Comparison of ENCODE assay signal across 25 cellular contexts in genomic region chr20:43723194-43723593, GRCh38. TPM values are rescaled to one million over a fixed set of nuclear protein-coding genes. Genes with fewer than 3 reads are reported as not detected.
"Had no signal": no experiment of that assay in that cellular context is flagged by ENCODE, and none has a peak within 500 bp of the region (broad histone marks: within the 10 kb centered on the region; RNA-seq: fewer than 3 reads in every experiment).

No MANE protein-coding gene starts in this region.

- ATAC-seq: activated naive CD8-positive, alpha-beta T cell treated with anti-CD3 and anti-CD28 coated beads, Interleukin-2, amount 50 U/mL, for 24 hours; natural killer cell; stimulated activated naive CD8-positive, alpha-beta T cell treated with anti-CD3 and anti-CD28 coated beads, Interleukin-15, Interleukin-2, amounts not matched to agents 100 U/mL and 50 U/mL, for 24 hours; upper lobe of right lung; WTC11 had no signal

- H3K36me3 ChIP-seq: esophagus squamous epithelium, left ventricle myocardium inferior, thyroid gland, upper lobe of right lung had no signal

- H3K4me1 ChIP-seq: left ventricle myocardium inferior, thyroid gland, upper lobe of right lung had no signal

- H3K4me3 Mint-ChIP-seq: activated naive CD8-positive, alpha-beta T cell treated with anti-CD3 and anti-CD28 coated beads, Interleukin-2, amount 50 U/mL, for 24 hours; activated T-cell treated with anti-CD3 and anti-CD28 coated beads, Interleukin-2, amount 50 U/mL, for 4 hours; endodermal cell; natural killer cell; WTC11 had no signal

- H3K9me3 Mint-ChIP-seq: activated T-cell treated with anti-CD3 and anti-CD28 coated beads, Interleukin-2, amount 50 U/mL, for 4 hours; natural killer cell had no signal

- H3K4me3 ChIP-seq: coronary artery, esophagus squamous epithelium, hepatocyte, left ventricle myocardium inferior, thyroid gland, upper lobe of right lung had no signal

- H3K27me3 Mint-ChIP-seq: activated naive CD8-positive, alpha-beta T cell treated with anti-CD3 and anti-CD28 coated beads, Interleukin-2, amount 50 U/mL, for 24 hours had no signal

- H3K27ac Mint-ChIP-seq: activated naive CD8-positive, alpha-beta T cell treated with anti-CD3 and anti-CD28 coated beads, Interleukin-2, amount 50 U/mL, for 24 hours; activated T-helper 2 cell treated with anti-CD3 and anti-CD28 coated beads, Interferon-gamma antibody, Interleukin-2, Interleukin-4, amounts not matched to agents 10 μg/mL and 5 μg/mL and 100 μg/mL, durations not matched to agents 14 hours and 24 hours and 36 hours; endodermal cell; natural killer cell; progenitor cell of endocrine pancreas; WTC11 had no signal

- H3K36me3 Mint-ChIP-seq: natural killer cell had no signal

- H3K27me3 ChIP-seq: esophagus squamous epithelium, hepatocyte, thyroid gland, upper lobe of right lung had no signal

- H3K9me3 ChIP-seq: esophagus squamous epithelium, thyroid gland, upper lobe of right lung had no signal

- H3K27ac ChIP-seq: coronary artery, esophagus squamous epithelium, hepatocyte, left ventricle myocardium inferior, thyroid gland, upper lobe of right lung had no signal

- H3K4me1 Mint-ChIP-seq: natural killer cell had no signal

- DNase-seq: activated CD8-positive, alpha-beta memory T cell treated with anti-CD3 and anti-CD28 coated beads, Interleukin-2, amount 50 U/mL, for 4 hours; activated naive CD4-positive, alpha-beta T cell; activated naive CD8-positive, alpha-beta T cell treated with anti-CD3 and anti-CD28 coated beads, Interleukin-2, amount 50 U/mL, for 24 hours; activated T-cell treated with anti-CD3 and anti-CD28 coated beads, Interleukin-2, amount 50 U/mL, for 4 hours; cerebellar nuclear complex; endodermal cell; esophagus squamous epithelium; foreskin melanocyte; left ventricle myocardium inferior; natural killer cell; retina; stimulated activated CD4-positive, alpha-beta T cell treated with anti-CD3 and anti-CD28 coated beads, Interleukin-4, amount 100 ng/mL, for 1 hour; stimulated activated naive CD8-positive, alpha-beta T cell treated with anti-CD3 and anti-CD28 coated beads, Interleukin-15, Interleukin-2, amounts not matched to agents 100 U/mL and 50 U/mL, for 24 hours; T-helper 1 cell; T-helper 9 cell; thyroid gland; upper lobe of right lung had no signal

RNA-seq across cellular contexts. Expression of gene GTSF1L, which starts 3.6 kb away (rescaled TPM):
- total RNA-seq: activated T-cell treated with anti-CD3 and anti-CD28 coated beads, Interleukin-2, amount 50 U/mL, for 4 hours; activated T-helper 2 cell treated with anti-CD3 and anti-CD28 coated beads, Interferon-gamma antibody, Interleukin-2, Interleukin-4, amounts not matched to agents 10 μg/mL and 5 μg/mL and 100 μg/mL, durations not matched to agents 14 hours and 24 hours and 36 hours; endodermal cell; esophagus squamous epithelium; hepatocyte; left ventricle myocardium inferior; lung microvascular endothelial cell; natural killer cell; osteoblast; progenitor cell of endocrine pancreas; subcutaneous adipose tissue; thyroid gland; upper lobe of right lung; WTC11 had no signal
- polyA plus RNA-seq: hepatocyte had no signal
